1 cellular context compared by ENCODE assay signal in the genomic region with DNA sequence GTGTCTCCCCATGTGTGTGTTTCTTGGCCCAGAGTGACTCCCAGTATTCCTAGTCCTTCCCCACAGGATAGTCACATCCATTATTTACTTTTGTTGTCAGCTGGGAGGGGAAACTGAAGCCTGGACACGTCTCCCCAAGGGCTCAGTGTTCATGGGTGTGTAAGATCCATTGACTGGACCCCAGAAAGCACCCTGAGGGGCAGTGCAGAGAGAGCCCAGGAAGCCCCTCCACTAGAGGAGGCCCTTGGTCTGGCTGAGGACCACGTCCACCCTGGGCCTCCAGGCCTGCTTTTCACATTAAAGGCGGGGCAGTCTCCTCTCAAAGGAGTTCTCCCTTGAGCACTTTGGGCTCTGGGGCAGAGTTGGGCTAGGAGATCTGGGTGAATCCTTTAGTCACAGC.
TF ChIP-seq lines count a peak whose summit lies in the region.

No MANE protein-coding gene starts in this region.

TF ChIP-seq in GM12878, 131 proteins besides CTCF, POLR2A, EP300 and RAD21 (continued from another document):
- TF ChIP-seq, protein P1, sequence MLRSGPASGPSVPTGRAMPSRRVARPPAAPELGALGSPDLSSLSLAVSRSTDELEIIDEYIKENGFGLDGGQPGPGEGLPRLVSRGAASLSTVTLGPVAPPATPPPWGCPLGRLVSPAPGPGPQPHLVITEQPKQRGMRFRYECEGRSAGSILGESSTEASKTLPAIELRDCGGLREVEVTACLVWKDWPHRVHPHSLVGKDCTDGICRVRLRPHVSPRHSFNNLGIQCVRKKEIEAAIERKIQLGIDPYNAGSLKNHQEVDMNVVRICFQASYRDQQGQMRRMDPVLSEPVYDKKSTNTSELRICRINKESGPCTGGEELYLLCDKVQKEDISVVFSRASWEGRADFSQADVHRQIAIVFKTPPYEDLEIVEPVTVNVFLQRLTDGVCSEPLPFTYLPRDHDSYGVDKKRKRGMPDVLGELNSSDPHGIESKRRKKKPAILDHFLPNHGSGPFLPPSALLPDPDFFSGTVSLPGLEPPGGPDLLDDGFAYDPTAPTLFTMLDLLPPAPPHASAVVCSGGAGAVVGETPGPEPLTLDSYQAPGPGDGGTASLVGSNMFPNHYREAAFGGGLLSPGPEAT (IDR thresholded peaks at IDR 0.05; ENCODE audit: low read depth), result no peak
TF ChIP-seq in GM12878: peak in this region for 0.
